In genomic region chr20:58236612-58237317, GRCh38 we compare ENCODE assay signal across 1 cellular context.
TF ChIP-seq lines count a peak whose summit lies in the region.

No MANE protein-coding gene starts in this region.

TF ChIP-seq in A549, 52 proteins besides CTCF, POLR2A, EP300 and RAD21 (continued from another document):
- TF ChIP-seq REST (IDR thresholded peaks at IDR 0.05) = no peak
- no peak for TF ChIP-seq RCOR1 (IDR thresholded peaks at IDR 0.05; ENCODE audit: low read depth, low read length)
- no peak for TF ChIP-seq ZSCAN20 (CRISPR knock-in tag; IDR thresholded peaks at IDR 0.05)
- TF ChIP-seq JUN (IDR thresholded peaks at IDR 0.05) = no peak
- no peak for TF ChIP-seq JUNB (IDR thresholded peaks at IDR 0.05)
- TF ChIP-seq SREBF2 (IDR thresholded peaks at IDR 0.05) = no peak
- no peak for TF ChIP-seq ESRRA (IDR thresholded peaks at IDR 0.05; ENCODE audit: borderline replicate concordance, low read length)
- no peak for TF ChIP-seq HEYL (CRISPR knock-in tag; IDR thresholded peaks at IDR 0.05)
- no peak for TF ChIP-seq MAZ (IDR thresholded peaks at IDR 0.05; ENCODE audit: borderline replicate concordance, low read depth, low read length)
- 0 out of 2 replicates have a peak, but pooled peaks have one; percentile 47 for TF ChIP-seq RARB (CRISPR knock-in tag; IDR thresholded peaks at IDR 0.05)
- no peak for TF ChIP-seq MAFK (IDR thresholded peaks at IDR 0.05; ENCODE audit: partially characterized antibody)
- TF ChIP-seq CHD4 (IDR thresholded peaks at IDR 0.05; ENCODE audit: borderline replicate concordance) = no peak
- TF ChIP-seq MYC (IDR thresholded peaks at IDR 0.05; ENCODE audit: borderline replicate concordance, low read length) = peak; percentile 66; the same call in 1 of the 2 replicates
- TF ChIP-seq HOXB5 (CRISPR knock-in tag; IDR thresholded peaks at IDR 0.05) = no peak
- TF ChIP-seq HMGXB4 (CRISPR knock-in tag; IDR thresholded peaks at IDR 0.05; ENCODE audit: borderline replicate concordance) = no peak
- TF ChIP-seq HOXB13 (CRISPR knock-in tag; IDR thresholded peaks at IDR 0.05; ENCODE audit: low read depth) = no peak
- no peak for TF ChIP-seq FOSL2 (IDR thresholded peaks at IDR 0.05)
- TF ChIP-seq FOSL2 (CRISPR knock-in tag; IDR thresholded peaks at IDR 0.05) = no peak
- TF ChIP-seq FOSB (CRISPR knock-in tag; IDR thresholded peaks at IDR 0.05) = no peak
- TF ChIP-seq KDM1A (IDR thresholded peaks at IDR 0.05; ENCODE audit: low read depth) = no peak
- TF ChIP-seq BHLHE40 (IDR thresholded peaks at IDR 0.05; ENCODE audit: low read depth, low read length) = no peak
- no peak for TF ChIP-seq POLR2AphosphoS2 (conservative IDR thresholded peaks at IDR 0.05; ENCODE audit: low read length)
- TF ChIP-seq CHD2 (IDR thresholded peaks at IDR 0.05; ENCODE audit: low read length, partially characterized antibody) = no peak
- no peak for TF ChIP-seq EHMT2 (IDR thresholded peaks at IDR 0.05; ENCODE audit: low read depth)
- peak; percentile 38; the same call in 1 of the 2 replicates for TF ChIP-seq TP53 (CRISPR knock-in tag; IDR thresholded peaks at IDR 0.05)
- peak; percentile 86 for TF ChIP-seq SMC3 (IDR thresholded peaks at IDR 0.05)
- no peak for TF ChIP-seq HDAC2 (IDR thresholded peaks at IDR 0.05)
- TF ChIP-seq GATA3 (IDR thresholded peaks at IDR 0.05; ENCODE audit: borderline replicate concordance) = no peak
TF ChIP-seq in A549: peak in this region for 8.
